Comparison of ENCODE assay signal across 17 cellular contexts in the genomic region with DNA sequence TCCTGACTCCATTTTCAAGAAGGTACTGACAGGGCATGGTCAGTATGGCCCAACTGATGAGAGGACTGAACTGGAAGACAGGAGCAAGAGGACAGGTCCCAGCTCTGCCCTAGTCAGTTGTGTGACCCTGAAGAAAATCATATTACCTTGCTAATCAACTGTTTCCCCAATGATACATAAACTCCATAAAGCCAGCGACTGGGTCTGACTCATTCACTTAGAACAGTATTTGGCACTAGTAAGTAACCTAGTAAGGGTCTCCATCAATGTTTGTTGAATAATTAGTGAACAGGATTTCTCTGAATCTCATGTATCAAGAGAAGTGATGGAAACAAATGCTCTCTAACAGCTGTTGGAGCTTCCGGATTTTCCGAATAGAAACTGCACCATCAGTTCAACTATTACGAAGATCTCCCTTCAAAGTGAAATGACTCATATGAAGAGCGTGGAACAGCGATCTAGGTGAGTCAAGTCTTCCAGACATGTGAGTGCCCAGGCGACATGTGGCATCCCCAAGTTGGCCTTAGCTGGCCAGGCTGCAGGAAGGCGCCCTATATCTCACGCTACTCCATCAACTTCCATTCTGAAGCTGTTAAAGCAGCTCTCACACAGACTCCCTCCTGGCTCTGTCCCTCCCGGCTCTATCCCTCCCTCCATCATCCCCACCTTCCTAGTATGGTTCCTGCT.
A peak's percentile ranks its signal among the peaks of the same experiment; 100 is the strongest.
DNase-seq lines count a peak whose midpoint lies in the region; FAIRE-seq and TF ChIP-seq lines count a peak whose summit lies in the region.
"Had no signal": no experiment of that assay in that cellular context is flagged by ENCODE, and none has a peak within 500 bp of the region (broad histone marks: within the 10 kb centered on the region; RNA-seq: fewer than 3 reads in every experiment).

No MANE protein-coding gene starts in this region.

- no peaks in the 10 kb centered on the region for H3K9me3 ChIP-seq in SK-N-SH
- no peaks in the 10 kb centered on the region for H3K9me3 ChIP-seq in small intestine (ENCODE audit: control insufficient read depth, low read depth)
- H3K9me3 ChIP-seq: transverse colon had no signal

- H3F3A ChIP-seq in SK-N-SH (replicated peaks; ENCODE audit: insufficient read depth) = peaks cover 12% of the 10 kb centered on the region

- 0 out of 2 replicates have a peak overlapping the region, but pooled peaks have one; percentile 0 for H3K4me2 ChIP-seq in SK-N-SH

- CTCF ChIA-PET in SK-N-SH (lab: Yijun Ruan, JAX) = interaction anchor here (1.0 to 6.6 kb wide), 4 partner anchors 9 to 322 kb away, joined by 4 to 38 read pairs (median 12); no protein-coding TSS in a partner anchor

- H3K4me3 ChIP-seq in SK-N-SH (ENCODE audit: low read depth in 2 of 2, low read length in 1 of 2) (no peak overlapping the region), small intestine (ENCODE audit: low read depth in 1 of 2, low read length in 2 of 2) (no peak overlapping the region)
- H3K4me3 ChIP-seq: transverse colon had no signal

- no peaks in the 10 kb centered on the region for H4K20me1 ChIP-seq in SK-N-SH (ENCODE audit: insufficient read depth)

- no peak for TF ChIP-seq CTCF in SK-N-SH (IDR thresholded peaks at IDR 0.05)

- peak overlapping the region in 1 of 2 experiments; percentile 34; a peak in 1 of 4 replicates for H3K27ac ChIP-seq in SK-N-SH (ENCODE audit: low read depth in 2 of 2, low read length in 1 of 2)
- no peak overlapping the region for H3K27ac ChIP-seq in small intestine (ENCODE audit: low read depth in 1 of 2, low read length in 1 of 2)
- H3K27ac ChIP-seq: brain microvascular endothelial cell, transverse colon had no signal

- no peak for TF ChIP-seq RAD21 in SK-N-SH (IDR thresholded peaks at IDR 0.05; ENCODE audit: low read length)

- no peaks in the 10 kb centered on the region for H3K27me3 ChIP-seq in SK-N-SH (ENCODE audit: insufficient read depth)
- no peaks in the 10 kb centered on the region for H3K27me3 ChIP-seq in small intestine (ENCODE audit: control insufficient read depth in 2 of 2, insufficient read depth in 2 of 2, low read length in 2 of 2)
- H3K27me3 ChIP-seq: brain microvascular endothelial cell, transverse colon had no signal

- DNase-seq in stimulated activated CD4-positive, alpha-beta T cell treated with anti-CD3 and anti-CD28 coated beads, Interleukin-4, amount 100 ng/mL, for 24 hours = peak; percentile 7
- DNase-seq in stimulated activated CD4-positive, alpha-beta T cell treated with anti-CD3 and anti-CD28 coated beads, Interleukin-4, amount 100 ng/mL, for 1 hour = no peak
- DNase-seq in SK-N-SH (no peak), iris pigment epithelial cell (ENCODE audit: low read depth) (peak; percentile 68), GM19239 (ENCODE audit: insufficient read length, low spot score) (no peak), NCI-H2227 (lab: John Stamatoyannopoulos, UW; ENCODE audit: unreplicated experiment) (no peak), NCI-H526 (lab: John Stamatoyannopoulos, UW) (no peak), small intestine (no peak)
- DNase-seq: activated effector memory CD4-positive, alpha-beta T cell treated with anti-CD3 and anti-CD28 coated beads, Interleukin-2, amount 50 U/mL, for 16 hours; brain microvascular endothelial cell; natural killer cell; NCI-H1930; NCI-H748 treated with DMSO at 0.1 percent for 48 hours; SIG-M5; T1000; transverse colon had no signal

- no peaks in the 10 kb centered on the region for H3K36me3 ChIP-seq in SK-N-SH (replicated peaks in 1 of 2; ENCODE audit: control insufficient read depth in 1 of 2, insufficient read depth in 2 of 2, low read length in 1 of 2)
- no peaks in the 10 kb centered on the region for H3K36me3 ChIP-seq in small intestine (ENCODE audit: control insufficient read depth in 2 of 2, insufficient read depth in 2 of 2, low read length in 2 of 2)
- H3K36me3 ChIP-seq: brain microvascular endothelial cell, transverse colon had no signal

- H2AFZ ChIP-seq in SK-N-SH (ENCODE audit: low read depth) = no peak overlapping the region

- POLR2A ChIA-PET in SK-N-SH (lab: Yijun Ruan, JAX) = no interaction called here

- WGBS in SK-N-SH (ENCODE audit: low lambda C conversion rate) = 50% methylated on average over 10 of the region's 10 CpGs
- 79 to 84% (median 82%) methylated on average over 10 of the region's 10 CpGs for WGBS in small intestine, 3 donors

- no peaks in the 10 kb centered on the region for H3K79me2 ChIP-seq in SK-N-SH (ENCODE audit: insufficient read depth)

- no peak for TF ChIP-seq EP300 in SK-N-SH (IDR thresholded peaks at IDR 0.05; ENCODE audit: borderline replicate concordance in 1 of 2, low read depth in 1 of 2, low read length in 1 of 2)

- H3K9me2 ChIP-seq in SK-N-SH = no peaks in the 10 kb centered on the region

- H3K4me1 ChIP-seq in SK-N-SH (ENCODE audit: control insufficient read depth in 1 of 2, insufficient read depth in 2 of 2, low read depth in 1 of 2, low read length in 1 of 2) (peaks cover 3 to 7% of the 10 kb centered on the region in 2 experiments; a peak in 2 of 4 replicates), small intestine (ENCODE audit: control insufficient read depth in 2 of 2, insufficient read depth in 1 of 2, low read depth in 1 of 2, low read length in 1 of 2) (no peaks in the 10 kb centered on the region)

- FAIRE-seq in GM19239 (lab: Jason Lieb, UNC) (no peak), small intestine (lab: Jason Lieb, UNC) (no peak)
- FAIRE-seq: HTR-8/SVneo had no signal

- H3K9ac ChIP-seq in SK-N-SH = no peak overlapping the region

TF ChIP-seq in SK-N-SH, 30 proteins besides CTCF, POLR2A, EP300 and RAD21:
- TF ChIP-seq TCF12 (IDR thresholded peaks at IDR 0.05) (peak; percentile 45; the same call in 1 of the 2 replicates), FOSL2 (IDR thresholded peaks at IDR 0.05; ENCODE audit: borderline replicate concordance, low read depth) (peak; percentile 63; the same call in 1 of the 2 replicates), GATA2 (CRISPR knock-in tag; IDR thresholded peaks at IDR 0.05) (no peak), YY1 (IDR thresholded peaks at IDR 0.05; ENCODE audit: low read depth) (no peak)
- TF ChIP-seq, protein P1, sequence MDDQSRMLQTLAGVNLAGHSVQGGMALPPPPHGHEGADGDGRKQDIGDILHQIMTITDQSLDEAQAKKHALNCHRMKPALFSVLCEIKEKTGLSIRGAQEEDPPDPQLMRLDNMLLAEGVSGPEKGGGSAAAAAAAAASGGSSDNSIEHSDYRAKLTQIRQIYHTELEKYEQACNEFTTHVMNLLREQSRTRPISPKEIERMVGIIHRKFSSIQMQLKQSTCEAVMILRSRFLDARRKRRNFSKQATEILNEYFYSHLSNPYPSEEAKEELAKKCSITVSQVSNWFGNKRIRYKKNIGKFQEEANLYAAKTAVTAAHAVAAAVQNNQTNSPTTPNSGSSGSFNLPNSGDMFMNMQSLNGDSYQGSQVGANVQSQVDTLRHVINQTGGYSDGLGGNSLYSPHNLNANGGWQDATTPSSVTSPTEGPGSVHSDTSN (IDR thresholded peaks at IDR 0.05) = 0 out of 2 replicates have a peak, but pooled peaks have one; percentile 4
- TF ChIP-seq, protein P2, sequence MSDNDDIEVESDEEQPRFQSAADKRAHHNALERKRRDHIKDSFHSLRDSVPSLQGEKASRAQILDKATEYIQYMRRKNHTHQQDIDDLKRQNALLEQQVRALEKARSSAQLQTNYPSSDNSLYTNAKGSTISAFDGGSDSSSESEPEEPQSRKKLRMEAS (IDR thresholded peaks at IDR 0.05; ENCODE audit: low read depth) = peak; percentile 50; the same call in 1 of the 2 replicates

Comparison
In these comparisons a context has a peak if more than half of its experiments do, and no peak if none do; other contexts are left out.
1. DNase-seq: peak in stimulated activated CD4-positive, alpha-beta T cell treated with anti-CD3 and anti-CD28 coated beads, Interleukin-4, amount 100 ng/mL, for 24 hours (single experiment) and iris pigment epithelial cell (single experiment); none in stimulated activated CD4-positive, alpha-beta T cell treated with anti-CD3 and anti-CD28 coated beads, Interleukin-4, amount 100 ng/mL, for 1 hour (single experiment), SK-N-SH (single experiment), GM19239 (single experiment), NCI-H2227 (single experiment), NCI-H526 (0 of 2) and small intestine (single experiment).